Comparison of ENCODE assay signal across 22 cellular contexts in genomic region chr16:64996641-64997040, GRCh38.
"Had no signal": no experiment of that assay in that cellular context is flagged by ENCODE, and none has a peak within 500 bp of the region (broad histone marks: within the 10 kb centered on the region; RNA-seq: fewer than 3 reads in every experiment).

No MANE protein-coding gene starts in this region.

- H3K27me3 ChIP-seq: breast epithelium, esophagus squamous epithelium, gastroesophageal sphincter, neutrophil, ovary, right atrium auricular region, thyroid gland, upper lobe of right lung had no signal

- H3K9me3 ChIP-seq: breast epithelium, esophagus squamous epithelium, gastroesophageal sphincter, neutrophil, ovary, prostate gland, right atrium auricular region, thyroid gland, upper lobe of right lung had no signal

- H3K36me3 ChIP-seq: breast epithelium, neutrophil, ovary, prostate gland, thyroid gland had no signal

- H3K27ac ChIP-seq: breast epithelium, esophagus squamous epithelium, gastroesophageal sphincter, neutrophil, ovary, prostate gland, right atrium auricular region, thyroid gland, upper lobe of right lung had no signal

- H3K4me3 ChIP-seq: breast epithelium, esophagus squamous epithelium, gastroesophageal sphincter, ovary, prostate gland, right atrium auricular region, thyroid gland, upper lobe of right lung had no signal

- DNase-seq: activated B cell treated with CpG ODN at 0.5 μM for 24 hours; activated CD4-positive, alpha-beta T cell treated with anti-CD3 and anti-CD28 coated beads for 36 hours; activated CD4-positive, alpha-beta T cell treated with anti-CD3 and anti-CD28 coated beads, Interleukin-2, amount 50 U/mL, for 4 hours; activated CD8-positive, alpha-beta memory T cell treated with anti-CD3 and anti-CD28 coated beads for 24 hours; activated CD8-positive, alpha-beta memory T cell treated with anti-CD3 and anti-CD28 coated beads, Interleukin-2, amount 50 U/mL, for 4 hours; activated naive CD4-positive, alpha-beta T cell treated with Interleukin-2 at 50 U/mL for 16 hours; activated naive CD8-positive, alpha-beta T cell treated with anti-CD3 and anti-CD28 coated beads for 36 hours; activated T-cell treated with anti-CD3 and anti-CD28 coated beads, Interleukin-2, amount 50 U/mL, for 48 hours; effector memory CD4-positive, alpha-beta T cell; esophagus squamous epithelium; head of caudate nucleus; ovary; stimulated activated CD4-positive, alpha-beta T cell treated with anti-CD3 and anti-CD28 coated beads, Interleukin-1b, Interleukin-23, amount 100 ng/mL, for 48 hours; substantia nigra; T1000; thyroid gland; upper lobe of right lung had no signal

- ATAC-seq: activated CD4-positive, alpha-beta T cell treated with anti-CD3 and anti-CD28 coated beads for 36 hours; gastroesophageal sphincter; upper lobe of right lung had no signal

- H3K4me1 ChIP-seq: breast epithelium, esophagus squamous epithelium, gastroesophageal sphincter, prostate gland, right atrium auricular region, thyroid gland, upper lobe of right lung had no signal
